ENCODE assay signal across 9 cellular contexts in genomic region chr3:97970131-97970530, GRCh38. TPM values are rescaled to one million over a fixed set of nuclear protein-coding genes. Genes with fewer than 3 reads are reported as not detected.
DNase-seq lines count a peak whose midpoint lies in the region; ATAC-seq and TF ChIP-seq lines count a peak whose summit lies in the region.
"Had no signal": no experiment of that assay in that cellular context is flagged by ENCODE, and none has a peak within 500 bp of the region (broad histone marks: within the 10 kb centered on the region; RNA-seq: fewer than 3 reads in every experiment).

No MANE protein-coding gene starts in this region.

- DNase-seq in T-helper 2 cell treated with Interferon-gamma antibody and Interleukin-4, amounts not matched to agents 5 μg/mL and 100 μg/mL, for 36 hours (ENCODE audit: low spot score), result no peak
- no peak for DNase-seq in T-helper 2 cell
- DNase-seq in activated naive CD8-positive, alpha-beta T cell treated with anti-CD3 and anti-CD28 coated beads, Interleukin-2, amount 50 U/mL, for 24 hours, result no peak
- no peak for DNase-seq in osteoblast (ENCODE audit: insufficient read length, low spot score, missing footprints)
- no peak for DNase-seq in H4 (ENCODE audit: low spot score)
- no peak for DNase-seq in spleen
- DNase-seq: activated CD4-positive, alpha-beta T cell treated with anti-CD3 and anti-CD28 coated beads for 48 hours had no signal

- H3K4me2 ChIP-seq in osteoblast (ENCODE audit: insufficient read depth, low read length), result peak overlapping the region; percentile 7

- WGBS in spleen, 5 donors, result 92 to 98% (median 95%) methylated on average over 1 of the region's 1 CpG

- H3K27ac ChIP-seq in osteoblast (ENCODE audit: low read depth, low read length) (no peak overlapping the region), spleen (no peak overlapping the region)

- no peak overlapping the region for H3K4me3 ChIP-seq in osteoblast (ENCODE audit: insufficient read depth, low read length)
- no peak overlapping the region for H3K4me3 ChIP-seq in spleen

- H3K27me3 Mint-ChIP-seq in T-helper 2 cell treated with Interferon-gamma antibody and Interleukin-4, amounts not matched to agents 5 μg/mL and 100 μg/mL, for 36 hours (ENCODE audit: low read depth), result no peaks in the 10 kb centered on the region
- no peaks in the 10 kb centered on the region for H3K27me3 Mint-ChIP-seq in IgD-negative memory B cell
- no peaks in the 10 kb centered on the region for H3K27me3 Mint-ChIP-seq in activated naive CD8-positive, alpha-beta T cell treated with anti-CD3 and anti-CD28 coated beads, Interleukin-2, amount 50 U/mL, for 24 hours

- no peak for TF ChIP-seq CTCF in osteoblast (IDR thresholded peaks at IDR 0.05; ENCODE audit: extremely low read depth, low read depth, low read length)
- TF ChIP-seq CTCF in spleen (IDR thresholded peaks at IDR 0.05 in 8 of 11, conservative IDR thresholded peaks at IDR 0.05 in 3 of 11), result no peak

- H3K27ac Mint-ChIP-seq in T-helper 2 cell treated with Interferon-gamma antibody and Interleukin-4, amounts not matched to agents 5 μg/mL and 100 μg/mL, for 36 hours, result peak overlapping the region; percentile 90
- H3K27ac Mint-ChIP-seq in IgD-negative memory B cell, result peak overlapping the region in 2 of 3 donors; percentile 14 to 61
- peak overlapping the region; percentile 99 for H3K27ac Mint-ChIP-seq in activated naive CD8-positive, alpha-beta T cell treated with anti-CD3 and anti-CD28 coated beads, Interleukin-2, amount 50 U/mL, for 24 hours

- H3K36me3 ChIP-seq in osteoblast (ENCODE audit: insufficient read depth, low read length), result peaks cover 16% of the 10 kb centered on the region
- H3K36me3 ChIP-seq in spleen, result peaks cover 0 to 22% (median 8%) of the 10 kb centered on the region in 6 donors

- no peak for ATAC-seq in activated naive CD8-positive, alpha-beta T cell treated with anti-CD3 and anti-CD28 coated beads, Interleukin-2, amount 50 U/mL, for 24 hours
- no peak for ATAC-seq in GM19023 (IDR thresholded peaks at IDR 0.05; ENCODE audit: unreplicated experiment)

- TF ChIP-seq POLR2A in spleen (IDR thresholded peaks at IDR 0.05), result no peak

- H3K9me3 ChIP-seq in osteoblast (ENCODE audit: low read depth, low read length) (no peaks in the 10 kb centered on the region), spleen (no peaks in the 10 kb centered on the region)

- H3K27me3 ChIP-seq in osteoblast (ENCODE audit: insufficient read depth, low read length) (no peaks in the 10 kb centered on the region), spleen (replicated peaks in 1 of 7) (no peaks in the 10 kb centered on the region)

- peak overlapping the region; percentile 94 for H3K4me3 Mint-ChIP-seq in T-helper 2 cell treated with Interferon-gamma antibody and Interleukin-4, amounts not matched to agents 5 μg/mL and 100 μg/mL, for 36 hours
- H3K4me3 Mint-ChIP-seq in IgD-negative memory B cell, result peak overlapping the region; percentile 35 to 98 (median 88)
- peak overlapping the region; percentile 99 for H3K4me3 Mint-ChIP-seq in activated naive CD8-positive, alpha-beta T cell treated with anti-CD3 and anti-CD28 coated beads, Interleukin-2, amount 50 U/mL, for 24 hours

- peaks cover 9% of the 10 kb centered on the region for H3K4me1 ChIP-seq in osteoblast (ENCODE audit: insufficient read depth, low read length)
- peaks cover 5 to 55% (median 26%) of the 10 kb centered on the region in 6 donors for H3K4me1 ChIP-seq in spleen

- no peak overlapping the region for H2AFZ ChIP-seq in osteoblast (ENCODE audit: low read length)

- no peaks in the 10 kb centered on the region for H3K9me3 Mint-ChIP-seq in T-helper 2 cell treated with Interferon-gamma antibody and Interleukin-4, amounts not matched to agents 5 μg/mL and 100 μg/mL, for 36 hours
- H3K9me3 Mint-ChIP-seq in IgD-negative memory B cell, result no peaks in the 10 kb centered on the region
- no peaks in the 10 kb centered on the region for H3K9me3 Mint-ChIP-seq in activated naive CD8-positive, alpha-beta T cell treated with anti-CD3 and anti-CD28 coated beads, Interleukin-2, amount 50 U/mL, for 24 hours

- peaks cover 13% of the 10 kb centered on the region for H4K20me1 ChIP-seq in osteoblast (ENCODE audit: insufficient read depth, low read length)

- peaks cover 64% of the 10 kb centered on the region for H3K4me1 Mint-ChIP-seq in T-helper 2 cell treated with Interferon-gamma antibody and Interleukin-4, amounts not matched to agents 5 μg/mL and 100 μg/mL, for 36 hours (ENCODE audit: low read depth)
- peaks cover 31 to 55% (median 55%) of the 10 kb centered on the region in 3 donors for H3K4me1 Mint-ChIP-seq in IgD-negative memory B cell
- peaks cover 70% of the 10 kb centered on the region for H3K4me1 Mint-ChIP-seq in activated naive CD8-positive, alpha-beta T cell treated with anti-CD3 and anti-CD28 coated beads, Interleukin-2, amount 50 U/mL, for 24 hours

- intact Hi-C loops in spleen (cut with DNase I; ENCODE audit: low total_unique reads), result no loop called here

- peaks cover 32% of the 10 kb centered on the region for H3K36me3 Mint-ChIP-seq in T-helper 2 cell treated with Interferon-gamma antibody and Interleukin-4, amounts not matched to agents 5 μg/mL and 100 μg/mL, for 36 hours (ENCODE audit: low read depth)
- H3K36me3 Mint-ChIP-seq in IgD-negative memory B cell, result no peaks in the 10 kb centered on the region
- peaks cover 38% of the 10 kb centered on the region for H3K36me3 Mint-ChIP-seq in activated naive CD8-positive, alpha-beta T cell treated with anti-CD3 and anti-CD28 coated beads, Interleukin-2, amount 50 U/mL, for 24 hours (ENCODE audit: low read depth)

- peaks cover 65% of the 10 kb centered on the region for H3K79me2 ChIP-seq in osteoblast (ENCODE audit: insufficient read depth, low read length)

RNA-seq across cellular contexts. Expression of gene RIOX2, which starts 2.1 kb away (rescaled TPM):
- 28.8 TPM for polyA plus RNA-seq in IgD-negative memory B cell
- total RNA-seq in osteoblast, result 27.1 and 28.0 TPM in 2 replicates
- total RNA-seq in H4 (2014; rRNA removed; shearing (Covaris generic)), result 25.3 and 32.6 TPM in 2 replicates
- total RNA-seq in spleen, result 10 to 100 TPM; 13.5 to 29.7 (median 21.3) TPM
- polyA plus RNA-seq in spleen, result 10 to 100 TPM; 13.5 to 15.9 (median 15.6) TPM

Comparison
In these comparisons a context has a peak if more than half of its experiments do, and no peak if none do; other contexts are left out.
1. H3K27ac Mint-ChIP-seq: peak in every context shown above with its lines; median percentile 99 in activated naive CD8-positive, alpha-beta T cell treated with anti-CD3 and anti-CD28 coated beads, Interleukin-2, amount 50 U/mL, for 24 hours; 90 in T-helper 2 cell treated with Interferon-gamma antibody and Interleukin-4, amounts not matched to agents 5 μg/mL and 100 μg/mL, for 36 hours; 38 in IgD-negative memory B cell.